9 cellular contexts compared by ENCODE assay signal in the genomic region with DNA sequence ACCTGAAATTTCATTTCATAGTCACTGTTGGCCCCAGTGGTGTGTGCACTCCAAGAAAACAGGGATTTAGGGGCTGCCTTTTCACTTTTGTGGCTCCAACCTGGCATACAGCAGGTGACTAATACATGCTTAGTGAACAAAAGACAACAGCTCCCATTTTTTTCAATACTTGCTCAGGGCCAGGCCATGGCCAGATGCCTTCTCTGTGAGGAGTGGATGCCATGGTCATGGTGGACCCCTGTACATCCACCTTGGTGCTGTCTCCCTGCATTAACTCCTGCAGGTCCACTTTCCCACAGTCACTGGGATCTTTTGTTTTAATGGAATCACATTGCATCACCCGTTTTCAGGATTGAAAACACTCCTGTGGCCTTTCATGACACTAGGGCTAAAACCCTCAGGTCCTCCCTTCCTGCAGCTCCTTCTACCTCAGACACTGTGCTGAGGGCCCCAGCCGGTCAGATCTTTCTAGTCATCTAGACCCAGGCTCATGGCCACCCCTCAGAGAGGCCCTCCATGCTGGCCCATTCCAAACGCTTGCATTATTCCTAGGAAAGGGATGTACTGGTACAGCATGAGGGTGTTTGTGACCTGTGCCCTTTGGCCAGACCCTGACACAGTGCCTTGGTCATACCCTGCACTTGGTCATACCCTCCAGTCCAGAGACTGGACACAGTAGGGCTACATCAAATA. TPM values are rescaled to one million over a fixed set of nuclear protein-coding genes. Genes with fewer than 3 reads are reported as not detected.
DNase-seq lines count a peak whose midpoint lies in the region; ATAC-seq and TF ChIP-seq lines count a peak whose summit lies in the region.
"Had no signal": no experiment of that assay in that cellular context is flagged by ENCODE, and none has a peak within 500 bp of the region (broad histone marks: within the 10 kb centered on the region; RNA-seq: fewer than 3 reads in every experiment).

No MANE protein-coding gene starts in this region.

- H3K27ac Mint-ChIP-seq in activated naive CD4-positive, alpha-beta T cell treated with anti-CD3 and anti-CD28 coated beads, Interleukin-2, amount 50 U/mL, for 24 hours = peak overlapping the region; percentile 77

- TF ChIP-seq POLR2A in right lobe of liver (IDR thresholded peaks at IDR 0.05) = no peak
- TF ChIP-seq POLR2A in transverse colon (IDR thresholded peaks at IDR 0.05) = no peak

- H3K36me3 Mint-ChIP-seq in activated naive CD4-positive, alpha-beta T cell treated with anti-CD3 and anti-CD28 coated beads, Interleukin-2, amount 50 U/mL, for 24 hours = peaks cover 8% of the 10 kb centered on the region

- no CpG with 5 or more reads among the region's 3 CpGs for WGBS in right lobe of liver (ENCODE audit: insufficient coverage, low coverage, low lambda C conversion rate, missing lambda C conversion rate)
- WGBS in transverse colon (ENCODE audit: low coverage in 1 of 2), 2 donors = 52% methylated on average over 3 of the region's 3 CpGs; no CpG with 5 or more reads in 1 of the 2 donors

- intact Hi-C loops in ascending aorta (cut with DNase I) = loop anchor here (2.0 to 10.0 kb wide), 2 partner anchors 33 to 869 kb away; partner anchors contain the start of genes SCGB2B2 and ZNF302
- intact Hi-C loops in right lobe of liver (cut with DNase I) = no loop called here
- intact Hi-C loops in transverse colon (cut with DNase I; ENCODE audit: low total_unique reads) = loop anchor here (10.0 kb wide), 2 partner anchors 91 to 171 kb away; partner anchors contain the start of gene KMT2B

- H3K4me1 Mint-ChIP-seq in activated naive CD4-positive, alpha-beta T cell treated with anti-CD3 and anti-CD28 coated beads, Interleukin-2, amount 50 U/mL, for 24 hours = peaks cover 35% of the 10 kb centered on the region

- ATAC-seq in right lobe of liver = no peak
- ATAC-seq in GM18520 (IDR thresholded peaks at IDR 0.05; ENCODE audit: unreplicated experiment) = no peak

- H3K9me3 ChIP-seq in ascending aorta = no peaks in the 10 kb centered on the region
- H3K9me3 ChIP-seq in right lobe of liver = no peaks in the 10 kb centered on the region
- no peaks in the 10 kb centered on the region for H3K9me3 ChIP-seq in transverse colon

- H3K27me3 Mint-ChIP-seq in activated naive CD4-positive, alpha-beta T cell treated with anti-CD3 and anti-CD28 coated beads, Interleukin-2, amount 50 U/mL, for 24 hours = no peaks in the 10 kb centered on the region

- in situ Hi-C loops in transverse colon (cut with MboI; ENCODE audit: low pct_ligation_motif_present in 1 of 4, low pct_unique_long_range_greater_than_20kb in 1 of 4, low sequenced_read_pairs in 3 of 4) = no loop called here

- H3K4me3 ChIP-seq in ascending aorta (peak overlapping the region; percentile 87 to 88), right lobe of liver (peak overlapping the region; percentile 77 to 100 (median 99)), transverse colon (peak overlapping the region in 3 of 4 donors; percentile 75 to 85 (median 77))

- TF ChIP-seq CTCF in ascending aorta (IDR thresholded peaks at IDR 0.05) = no peak
- TF ChIP-seq CTCF in right lobe of liver (IDR thresholded peaks at IDR 0.05) = no peak
- TF ChIP-seq CTCF in transverse colon (IDR thresholded peaks at IDR 0.05) = no peak

- H3K4me1 ChIP-seq in ascending aorta (peaks cover 0 to 15% of the 10 kb centered on the region in 2 donors), right lobe of liver (peaks cover 0 to 9% (median 4%) of the 10 kb centered on the region in 4 donors), transverse colon (peaks cover 14 to 21% (median 17%) of the 10 kb centered on the region in 4 donors)

- TF ChIP-seq EP300 in transverse colon (IDR thresholded peaks at IDR 0.05; ENCODE audit: low read depth) = no peak

- H3K27ac ChIP-seq in ascending aorta = peak overlapping the region in 1 of 2 donors; percentile 88
- no peak overlapping the region for H3K27ac ChIP-seq in right lobe of liver
- H3K27ac ChIP-seq in transverse colon = peak overlapping the region in 2 of 4 donors; percentile 75 to 81

- H3K4me3 Mint-ChIP-seq in activated naive CD4-positive, alpha-beta T cell treated with anti-CD3 and anti-CD28 coated beads, Interleukin-2, amount 50 U/mL, for 24 hours = peak overlapping the region; percentile 92

- H3K36me3 ChIP-seq in ascending aorta = peaks cover 0 to 3% of the 10 kb centered on the region in 2 donors
- no peaks in the 10 kb centered on the region for H3K36me3 ChIP-seq in right lobe of liver
- H3K36me3 ChIP-seq in transverse colon = no peaks in the 10 kb centered on the region

- no peaks in the 10 kb centered on the region for H3K27me3 ChIP-seq in ascending aorta
- H3K27me3 ChIP-seq in right lobe of liver = no peaks in the 10 kb centered on the region
- no peaks in the 10 kb centered on the region for H3K27me3 ChIP-seq in transverse colon

- no peak for DNase-seq in activated naive CD4-positive, alpha-beta T cell treated with Interleukin-2 at 50 U/mL for 16 hours
- DNase-seq in ascending aorta (ENCODE audit: low spot score in 2 of 2) (no peak), right lobe of liver (no peak), transverse colon (no peak), DMS79 (lab: John Stamatoyannopoulos, UW) (no peak)
- no peak for DNase-seq in stimulated activated CD4-positive, alpha-beta T cell treated with anti-CD3 and anti-CD28 coated beads, Interleukin-2, amount 100 ng/mL, for 48 hours

- H3K9me3 Mint-ChIP-seq in activated naive CD4-positive, alpha-beta T cell treated with anti-CD3 and anti-CD28 coated beads, Interleukin-2, amount 50 U/mL, for 24 hours = no peaks in the 10 kb centered on the region

RNA-seq across cellular contexts. Expression of gene TMEM147, which starts 1.2 kb away (rescaled TPM):
- total RNA-seq in ascending aorta = 99.7 TPM
- total RNA-seq in right lobe of liver = 10 to 100 TPM; 29.4 to 65.7 (median 36.2) TPM
- 10 to 100 TPM; 29.5 to 77.0 (median 54.0) TPM for total RNA-seq in transverse colon

RNA-seq across cellular contexts. Expression of gene GAPDHS, which starts 11.0 kb away (rescaled TPM):
- total RNA-seq in ascending aorta (not detected), right lobe of liver (not detected), transverse colon (not detected)
- total RNA-seq: Daoy had no signal

RNA-seq across cellular contexts. Expression of gene SBSN, which starts 16.1 kb away (rescaled TPM):
- total RNA-seq in ascending aorta (not detected), right lobe of liver (under 1 TPM in 1 of 6 experiments, not detected in 5; 0.24 TPM), transverse colon (not detected)

RNA-seq across cellular contexts. Expression of gene ATP4A, which starts 19.2 kb away (rescaled TPM):
- total RNA-seq in ascending aorta (not detected), right lobe of liver (under 1 TPM in 1 of 6 experiments, not detected in 5; 0.06 TPM), transverse colon (not detected)
- total RNA-seq: Daoy had no signal

RNA-seq across cellular contexts. Expression of gene DMKN, which starts 30.8 kb away (rescaled TPM):
- 1.7 TPM for total RNA-seq in ascending aorta
- total RNA-seq in right lobe of liver = 1 to 10 TPM; 1.0 to 4.0 (median 2.0) TPM
- total RNA-seq in transverse colon = 10 to 100 TPM in 2 of 4 donors, 1 to 10 TPM in 2; 2.7 to 18.1 (median 10.0) TPM

Comparison
In these comparisons a context has a peak if more than half of its experiments do, and no peak if none do; other contexts are left out.
1. intact Hi-C loops: an anchor here in ascending aorta (2.0 to 10.0 kb wide) and transverse colon (10.0 kb wide); none called in right lobe of liver.